In the genomic region with DNA sequence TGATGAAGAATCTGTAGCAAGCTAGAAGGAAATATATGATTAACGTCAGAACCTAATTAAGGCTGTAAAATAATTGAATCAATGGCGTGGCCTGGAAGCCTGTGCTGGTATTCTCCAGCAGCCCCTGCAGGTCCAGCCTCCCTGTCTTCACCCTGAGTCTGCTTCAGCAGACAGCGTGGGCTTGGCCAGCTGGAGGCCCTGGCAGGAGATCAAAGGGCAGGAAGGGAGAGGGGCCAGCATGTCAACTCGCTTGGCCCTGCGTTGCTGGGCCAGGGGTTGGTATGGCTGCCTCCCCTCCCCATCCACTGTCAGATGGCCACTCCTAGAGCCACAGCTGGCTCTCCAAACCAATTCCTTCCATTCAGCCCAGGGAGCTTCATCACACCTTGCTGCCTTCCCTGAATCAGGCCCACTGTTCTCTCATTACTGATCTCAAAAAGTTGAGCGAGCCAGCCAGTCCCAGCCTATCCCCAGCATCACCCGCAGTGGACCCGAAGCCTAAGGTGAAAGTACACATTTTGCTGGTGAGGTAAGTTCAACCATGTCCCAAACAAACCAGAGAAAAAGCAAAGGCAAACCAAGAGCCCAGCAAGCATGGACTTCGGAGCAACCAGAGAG, we compare ENCODE assay signal across 1 cellular context.
TF ChIP-seq lines count a peak whose summit lies in the region.

No MANE protein-coding gene starts in this region.

TF ChIP-seq in HepG2, 621 proteins besides CTCF, POLR2A, EP300 and RAD21 (continued from another document and continues in another):
- TF ChIP-seq, protein P1, sequence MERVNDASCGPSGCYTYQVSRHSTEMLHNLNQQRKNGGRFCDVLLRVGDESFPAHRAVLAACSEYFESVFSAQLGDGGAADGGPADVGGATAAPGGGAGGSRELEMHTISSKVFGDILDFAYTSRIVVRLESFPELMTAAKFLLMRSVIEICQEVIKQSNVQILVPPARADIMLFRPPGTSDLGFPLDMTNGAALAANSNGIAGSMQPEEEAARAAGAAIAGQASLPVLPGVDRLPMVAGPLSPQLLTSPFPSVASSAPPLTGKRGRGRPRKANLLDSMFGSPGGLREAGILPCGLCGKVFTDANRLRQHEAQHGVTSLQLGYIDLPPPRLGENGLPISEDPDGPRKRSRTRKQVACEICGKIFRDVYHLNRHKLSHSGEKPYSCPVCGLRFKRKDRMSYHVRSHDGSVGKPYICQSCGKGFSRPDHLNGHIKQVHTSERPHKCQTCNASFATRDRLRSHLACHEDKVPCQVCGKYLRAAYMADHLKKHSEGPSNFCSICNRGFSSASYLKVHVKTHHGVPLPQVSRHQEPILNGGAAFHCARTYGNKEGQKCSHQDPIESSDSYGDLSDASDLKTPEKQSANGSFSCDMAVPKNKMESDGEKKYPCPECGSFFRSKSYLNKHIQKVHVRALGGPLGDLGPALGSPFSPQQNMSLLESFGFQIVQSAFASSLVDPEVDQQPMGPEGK (CRISPR knock-in tag; IDR thresholded peaks at IDR 0.05) = peak; percentile 48; the same call in 1 of the 2 replicates
- 0 out of 2 replicates have a peak, but pooled peaks have one; percentile 33 for TF ChIP-seq AHR (CRISPR knock-in tag; IDR thresholded peaks at IDR 0.05)
- TF ChIP-seq, protein P2, sequence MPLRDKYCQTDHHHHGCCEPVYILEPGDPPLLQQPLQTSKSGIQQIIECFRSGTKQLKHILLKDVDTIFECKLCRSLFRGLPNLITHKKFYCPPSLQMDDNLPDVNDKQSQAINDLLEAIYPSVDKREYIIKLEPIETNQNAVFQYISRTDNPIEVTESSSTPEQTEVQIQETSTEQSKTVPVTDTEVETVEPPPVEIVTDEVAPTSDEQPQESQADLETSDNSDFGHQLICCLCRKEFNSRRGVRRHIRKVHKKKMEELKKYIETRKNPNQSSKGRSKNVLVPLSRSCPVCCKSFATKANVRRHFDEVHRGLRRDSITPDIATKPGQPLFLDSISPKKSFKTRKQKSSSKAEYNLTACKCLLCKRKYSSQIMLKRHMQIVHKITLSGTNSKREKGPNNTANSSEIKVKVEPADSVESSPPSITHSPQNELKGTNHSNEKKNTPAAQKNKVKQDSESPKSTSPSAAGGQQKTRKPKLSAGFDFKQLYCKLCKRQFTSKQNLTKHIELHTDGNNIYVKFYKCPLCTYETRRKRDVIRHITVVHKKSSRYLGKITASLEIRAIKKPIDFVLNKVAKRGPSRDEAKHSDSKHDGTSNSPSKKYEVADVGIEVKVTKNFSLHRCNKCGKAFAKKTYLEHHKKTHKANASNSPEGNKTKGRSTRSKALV (CRISPR knock-in tag; IDR thresholded peaks at IDR 0.05) = peak; percentile 59; the same call in 1 of the 2 replicates
- peak; percentile 51; the same call in 1 of the 2 replicates for TF ChIP-seq FOXC1 (CRISPR knock-in tag; IDR thresholded peaks at IDR 0.05; ENCODE audit: borderline replicate concordance)
- peak; percentile 71; the same call in 1 of the 2 replicates for TF ChIP-seq KDM3A (CRISPR knock-in tag; IDR thresholded peaks at IDR 0.05; ENCODE audit: low read depth)
- no peak for TF ChIP-seq JDP2 (CRISPR knock-in tag; IDR thresholded peaks at IDR 0.05; ENCODE audit: borderline replicate concordance)
- TF ChIP-seq, protein P3, sequence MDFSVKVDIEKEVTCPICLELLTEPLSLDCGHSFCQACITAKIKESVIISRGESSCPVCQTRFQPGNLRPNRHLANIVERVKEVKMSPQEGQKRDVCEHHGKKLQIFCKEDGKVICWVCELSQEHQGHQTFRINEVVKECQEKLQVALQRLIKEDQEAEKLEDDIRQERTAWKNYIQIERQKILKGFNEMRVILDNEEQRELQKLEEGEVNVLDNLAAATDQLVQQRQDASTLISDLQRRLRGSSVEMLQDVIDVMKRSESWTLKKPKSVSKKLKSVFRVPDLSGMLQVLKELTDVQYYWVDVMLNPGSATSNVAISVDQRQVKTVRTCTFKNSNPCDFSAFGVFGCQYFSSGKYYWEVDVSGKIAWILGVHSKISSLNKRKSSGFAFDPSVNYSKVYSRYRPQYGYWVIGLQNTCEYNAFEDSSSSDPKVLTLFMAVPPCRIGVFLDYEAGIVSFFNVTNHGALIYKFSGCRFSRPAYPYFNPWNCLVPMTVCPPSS (IDR thresholded peaks at IDR 0.05) = no peak
- no peak for TF ChIP-seq UBTF (CRISPR knock-in tag; IDR thresholded peaks at IDR 0.05)
- TF ChIP-seq ZNF644 (CRISPR knock-in tag; IDR thresholded peaks at IDR 0.05; ENCODE audit: low read depth) = peak; percentile 85
- TF ChIP-seq KLF12 (CRISPR knock-in tag; IDR thresholded peaks at IDR 0.05; ENCODE audit: borderline replicate concordance) = no peak
- TF ChIP-seq AGO1 (IDR thresholded peaks at IDR 0.05; ENCODE audit: low read depth, low read length, poor library complexity, severe bottlenecking) = no peak
- TF ChIP-seq ZNF101 (CRISPR knock-in tag; IDR thresholded peaks at IDR 0.05; ENCODE audit: borderline replicate concordance, low read depth) = no peak
- TF ChIP-seq KDM5A (IDR thresholded peaks at IDR 0.05; ENCODE audit: borderline replicate concordance, low read length) = no peak
- no peak for TF ChIP-seq MIER3 (CRISPR knock-in tag; IDR thresholded peaks at IDR 0.05; ENCODE audit: borderline replicate concordance)
- 0 out of 2 replicates have a peak, but pooled peaks have one; percentile 9 for TF ChIP-seq STAG1 (CRISPR knock-in tag; IDR thresholded peaks at IDR 0.05)
- peak; percentile 35; the same call in 1 of the 2 replicates for TF ChIP-seq ZMYM3 (CRISPR knock-in tag; IDR thresholded peaks at IDR 0.05)
- no peak for TF ChIP-seq SATB2 (CRISPR knock-in tag; IDR thresholded peaks at IDR 0.05)
- no peak for TF ChIP-seq KIAA2018 (CRISPR knock-in tag; IDR thresholded peaks at IDR 0.05; ENCODE audit: borderline replicate concordance)
- TF ChIP-seq YY1 (IDR thresholded peaks at IDR 0.05; ENCODE audit: insufficient read depth, insufficient replicate concordance, low read depth, low read length) = peak; percentile 9
- TF ChIP-seq LCORL (IDR thresholded peaks at IDR 0.05) = no peak
- TF ChIP-seq LCORL (CRISPR knock-in tag; IDR thresholded peaks at IDR 0.05) = peak; percentile 71
- no peak for TF ChIP-seq GTF2F1 (IDR thresholded peaks at IDR 0.05; ENCODE audit: low read length)
- peak; percentile 37; the same call in 1 of the 2 replicates for TF ChIP-seq SALL1 (CRISPR knock-in tag; IDR thresholded peaks at IDR 0.05)
- TF ChIP-seq GATAD2A (CRISPR knock-in tag; IDR thresholded peaks at IDR 0.05) = peak; percentile 56; the same call in 1 of the 2 replicates
- TF ChIP-seq HDAC2 (CRISPR knock-in tag; IDR thresholded peaks at IDR 0.05) = 0 out of 2 replicates have a peak, but pooled peaks have one; percentile 15
- TF ChIP-seq ZNF235 (CRISPR knock-in tag; IDR thresholded peaks at IDR 0.05; ENCODE audit: borderline replicate concordance) = 0 out of 2 replicates have a peak, but pooled peaks have one; percentile 22
- no peak for TF ChIP-seq FOXA3 (CRISPR knock-in tag; IDR thresholded peaks at IDR 0.05)
- TF ChIP-seq BRD4 (CRISPR knock-in tag; IDR thresholded peaks at IDR 0.05) = no peak
- TF ChIP-seq, protein P4, sequence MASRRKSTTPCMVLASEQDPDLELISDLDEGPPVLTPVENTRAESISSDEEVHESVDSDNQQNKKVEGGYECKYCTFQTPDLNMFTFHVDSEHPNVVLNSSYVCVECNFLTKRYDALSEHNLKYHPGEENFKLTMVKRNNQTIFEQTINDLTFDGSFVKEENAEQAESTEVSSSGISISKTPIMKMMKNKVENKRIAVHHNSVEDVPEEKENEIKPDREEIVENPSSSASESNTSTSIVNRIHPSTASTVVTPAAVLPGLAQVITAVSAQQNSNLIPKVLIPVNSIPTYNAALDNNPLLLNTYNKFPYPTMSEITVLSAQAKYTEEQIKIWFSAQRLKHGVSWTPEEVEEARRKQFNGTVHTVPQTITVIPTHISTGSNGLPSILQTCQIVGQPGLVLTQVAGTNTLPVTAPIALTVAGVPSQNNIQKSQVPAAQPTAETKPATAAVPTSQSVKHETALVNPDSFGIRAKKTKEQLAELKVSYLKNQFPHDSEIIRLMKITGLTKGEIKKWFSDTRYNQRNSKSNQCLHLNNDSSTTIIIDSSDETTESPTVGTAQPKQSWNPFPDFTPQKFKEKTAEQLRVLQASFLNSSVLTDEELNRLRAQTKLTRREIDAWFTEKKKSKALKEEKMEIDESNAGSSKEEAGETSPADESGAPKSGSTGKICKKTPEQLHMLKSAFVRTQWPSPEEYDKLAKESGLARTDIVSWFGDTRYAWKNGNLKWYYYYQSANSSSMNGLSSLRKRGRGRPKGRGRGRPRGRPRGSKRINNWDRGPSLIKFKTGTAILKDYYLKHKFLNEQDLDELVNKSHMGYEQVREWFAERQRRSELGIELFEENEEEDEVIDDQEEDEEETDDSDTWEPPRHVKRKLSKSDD (CRISPR knock-in tag; IDR thresholded peaks at IDR 0.05; ENCODE audit: low read depth) = no peak
- no peak for TF ChIP-seq ZNF543 (CRISPR knock-in tag; IDR thresholded peaks at IDR 0.05)
- peak; percentile 45 for TF ChIP-seq ASH2L (IDR thresholded peaks at IDR 0.05; ENCODE audit: insufficient read length, low read depth, low read length)
- no peak for TF ChIP-seq RCOR2 (CRISPR knock-in tag; IDR thresholded peaks at IDR 0.05)
- TF ChIP-seq ZNF777 (CRISPR knock-in tag; IDR thresholded peaks at IDR 0.05) = no peak
- TF ChIP-seq ZBTB7A (CRISPR knock-in tag; IDR thresholded peaks at IDR 0.05) = 0 out of 2 replicates have a peak, but pooled peaks have one; percentile 48
- no peak for TF ChIP-seq NR2F6 (IDR thresholded peaks at IDR 0.05)
- TF ChIP-seq NR2F6 (CRISPR knock-in tag; IDR thresholded peaks at IDR 0.05) = peak; percentile 30; the same call in 1 of the 2 replicates
- TF ChIP-seq HMGXB4 (CRISPR knock-in tag; IDR thresholded peaks at IDR 0.05; ENCODE audit: borderline replicate concordance in 1 of 2, low read depth in 1 of 2) = no peak
